Comparison of ENCODE assay signal across 13 cellular contexts in the genomic region with DNA sequence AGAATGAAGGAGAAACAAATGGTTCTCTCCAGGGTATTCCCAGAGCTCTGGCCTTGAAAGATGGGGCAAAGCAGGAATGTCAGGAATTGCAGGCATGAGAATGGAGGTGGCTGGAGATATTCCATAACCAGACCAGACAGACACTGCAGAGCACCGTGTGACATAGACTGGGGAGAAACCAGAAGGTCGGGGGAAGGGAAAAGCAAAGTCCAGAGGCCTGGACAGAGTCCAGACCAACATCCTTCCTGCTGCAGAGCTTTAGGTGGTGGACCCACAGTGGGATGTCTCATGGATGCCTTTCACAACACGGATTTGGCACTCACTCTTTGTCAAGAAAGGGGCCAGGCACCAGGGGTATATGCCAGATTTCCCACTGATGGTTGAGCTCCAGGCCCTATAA.
DNase-seq lines count a peak whose midpoint lies in the region; ATAC-seq and TF ChIP-seq lines count a peak whose summit lies in the region.
"Had no signal": no experiment of that assay in that cellular context is flagged by ENCODE, and none has a peak within 500 bp of the region (broad histone marks: within the 10 kb centered on the region; RNA-seq: fewer than 3 reads in every experiment).

No MANE protein-coding gene starts in this region.

- H3K4me1 ChIP-seq in SJSA1 (replicated peaks) (peaks cover 48% of the 10 kb centered on the region), upper lobe of left lung (peaks cover 0 to 7% (median 2%) of the 10 kb centered on the region in 4 donors)

- DNase-seq in activated CD4-positive, alpha-beta T cell treated with anti-CD3 and anti-CD28 coated beads for 36 hours: no peak
- DNase-seq in activated CD4-positive, alpha-beta T cell treated with anti-CD3 and anti-CD28 coated beads, Interleukin-2, amount 50 U/mL, for 1 hour: no peak
- peak; percentile 51 to 56 for DNase-seq in SJSA1 (ENCODE audit: low read depth in 1 of 2, low spot score in 2 of 2)
- DNase-seq in fibroblast of pulmonary artery (ENCODE audit: low read depth): peak; percentile 89
- peak; percentile 96 for DNase-seq in skeletal muscle cell (ENCODE audit: low read depth)
- DNase-seq in upper lobe of left lung: no peak
- DNase-seq: NCI-H446 treated with DMSO at 0.1 percent for 48 hours; stimulated activated CD4-positive, alpha-beta T cell treated with anti-CD3 and anti-CD28 coated beads, Interleukin-1b, Interleukin-23, amount 100 ng/mL, for 48 hours; T-helper 9 cell; tibial artery had no signal

- H3K36me3 ChIP-seq in SJSA1: no peaks in the 10 kb centered on the region
- no peaks in the 10 kb centered on the region for H3K36me3 ChIP-seq in upper lobe of left lung
- H3K36me3 ChIP-seq: tibial artery had no signal

- no peak for TF ChIP-seq POLR2A in upper lobe of left lung (IDR thresholded peaks at IDR 0.05)

- CTCF ChIA-PET in activated CD4-positive, alpha-beta T cell treated with anti-CD3 and anti-CD28 coated beads for 36 hours (lab: Charles Lee): interaction anchor here (0.8 kb wide), 1 partner anchor 655 kb away, joined by 3 read pairs; no protein-coding TSS in a partner anchor

- no peak for ATAC-seq in activated CD4-positive, alpha-beta T cell treated with anti-CD3 and anti-CD28 coated beads for 36 hours
- ATAC-seq in upper lobe of left lung (ENCODE audit: low FRiP score in 2 of 2) (no peak), GM19035 (IDR thresholded peaks at IDR 0.05; ENCODE audit: unreplicated experiment) (no peak), HG02678 (IDR thresholded peaks at IDR 0.05; ENCODE audit: unreplicated experiment) (no peak)
- ATAC-seq: GM12878 had no signal

- H3K4me3 ChIP-seq in SJSA1: no peak overlapping the region
- no peak overlapping the region for H3K4me3 ChIP-seq in fibroblast of pulmonary artery (replicated peaks; ENCODE audit: low read depth, low read length)
- no peak overlapping the region for H3K4me3 ChIP-seq in skeletal muscle cell (ENCODE audit: low read depth, low read length)
- no peak overlapping the region for H3K4me3 ChIP-seq in upper lobe of left lung
- H3K4me3 ChIP-seq: GM12878, tibial artery had no signal

- WGBS in upper lobe of left lung, 2 donors: 27 to 35% methylated on average over 2 to 3 of the region's 3 CpGs

- H3K27ac ChIP-seq in SJSA1 (no peak overlapping the region), upper lobe of left lung (peak overlapping the region in 1 of 4 donors; percentile 45)
- H3K27ac ChIP-seq: tibial artery had no signal

- H3K27ac Mint-ChIP-seq in activated CD4-positive, alpha-beta T cell treated with anti-CD3 and anti-CD28 coated beads for 36 hours: peak overlapping the region; percentile 72

- no peak overlapping the region for H3K4me3 Mint-ChIP-seq in activated CD4-positive, alpha-beta T cell treated with anti-CD3 and anti-CD28 coated beads for 36 hours

- peaks cover 38% of the 10 kb centered on the region for H3K4me1 Mint-ChIP-seq in activated CD4-positive, alpha-beta T cell treated with anti-CD3 and anti-CD28 coated beads for 36 hours

- H3K9me3 ChIP-seq in SJSA1 (replicated peaks) (no peaks in the 10 kb centered on the region), upper lobe of left lung (no peaks in the 10 kb centered on the region)
- H3K9me3 ChIP-seq: tibial artery had no signal

- peaks cover 16% of the 10 kb centered on the region for H3K9me3 Mint-ChIP-seq in activated CD4-positive, alpha-beta T cell treated with anti-CD3 and anti-CD28 coated beads for 36 hours (ENCODE audit: low read depth)

- peaks cover 27% of the 10 kb centered on the region for H3K36me3 Mint-ChIP-seq in activated CD4-positive, alpha-beta T cell treated with anti-CD3 and anti-CD28 coated beads for 36 hours (ENCODE audit: low read depth)

- no peak for TF ChIP-seq EP300 in upper lobe of left lung (IDR thresholded peaks at IDR 0.05)

- no peaks in the 10 kb centered on the region for H3K27me3 ChIP-seq in SJSA1 (replicated peaks)
- H3K27me3 ChIP-seq in upper lobe of left lung: no peaks in the 10 kb centered on the region
- H3K27me3 ChIP-seq: tibial artery had no signal

- POLR2A ChIA-PET in activated CD4-positive, alpha-beta T cell treated with anti-CD3 and anti-CD28 coated beads for 36 hours (lab: Charles Lee): no interaction called here

- intact Hi-C loops in activated CD4-positive, alpha-beta T cell treated with anti-CD3 and anti-CD28 coated beads for 36 hours (cut with DNase I, micrococcal nuclease): loop anchor here (2.0 to 10.0 kb wide), 6 partner anchors 251 to 1933 kb away; no protein-coding TSS in a partner anchor

- H3K27me3 Mint-ChIP-seq in activated CD4-positive, alpha-beta T cell treated with anti-CD3 and anti-CD28 coated beads for 36 hours: peaks cover 14% of the 10 kb centered on the region

- no peak for TF ChIP-seq CTCF in fibroblast of pulmonary artery (IDR thresholded peaks at IDR 0.05; ENCODE audit: low read length, missing control alignments)
- no peak for TF ChIP-seq CTCF in upper lobe of left lung (IDR thresholded peaks at IDR 0.05)

Comparison
In these comparisons a context has a peak if more than half of its experiments do, and no peak if none do; other contexts are left out.
1. DNase-seq: peak in SJSA1 (2 of 2), fibroblast of pulmonary artery (single experiment) and skeletal muscle cell (single experiment); none in activated CD4-positive, alpha-beta T cell treated with anti-CD3 and anti-CD28 coated beads for 36 hours (single experiment), activated CD4-positive, alpha-beta T cell treated with anti-CD3 and anti-CD28 coated beads, Interleukin-2, amount 50 U/mL, for 1 hour (single experiment) and upper lobe of left lung (0 of 2).